In the genomic region with DNA sequence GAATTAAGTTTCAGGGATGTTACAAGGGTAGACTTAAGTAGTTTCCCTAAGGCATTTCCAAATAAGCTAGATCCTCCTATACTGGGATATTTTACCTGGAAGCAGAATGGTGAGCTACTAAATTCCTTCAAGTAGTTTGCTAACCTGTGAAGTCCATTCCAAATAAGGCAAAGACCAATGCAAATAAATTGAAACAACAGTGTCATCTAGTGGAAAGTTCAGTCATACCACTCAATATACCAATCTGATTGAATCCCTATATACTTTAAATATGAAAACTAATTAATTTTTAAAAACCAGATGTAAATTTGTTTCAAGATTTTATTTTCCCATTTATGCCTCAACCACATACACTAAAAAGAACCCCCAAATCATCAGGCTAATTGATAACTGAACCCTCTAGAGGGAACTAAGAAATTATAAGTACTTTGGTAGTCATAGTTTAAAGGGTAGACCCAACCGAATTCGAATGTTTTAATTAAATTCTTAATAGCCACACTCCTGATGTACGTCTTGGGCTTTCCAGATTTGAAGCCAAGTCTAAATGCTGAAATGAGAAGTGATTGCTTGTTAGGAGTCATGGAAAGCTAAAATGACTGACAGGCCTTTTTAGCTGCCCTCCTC, we compare ENCODE assay signal across 9 cellular contexts.
A peak's percentile ranks its signal among the peaks of the same experiment; 100 is the strongest.
DNase-seq lines count a peak whose midpoint lies in the region; ATAC-seq, FAIRE-seq and TF ChIP-seq lines count a peak whose summit lies in the region.
"Had no signal": no experiment of that assay in that cellular context is flagged by ENCODE, and none has a peak within 500 bp of the region (broad histone marks: within the 10 kb centered on the region; RNA-seq: fewer than 3 reads in every experiment).

No MANE protein-coding gene starts in this region.

- CTCF ChIA-PET in CD4-positive, alpha-beta memory T cell (lab: Charles Lee; ENCODE audit: partially characterized antibody): interaction anchor here (1.3 kb wide), 1 partner anchor 13 kb away, joined by 3 read pairs; no protein-coding TSS in a partner anchor

- H3K27ac ChIP-seq in CD4-positive, alpha-beta memory T cell (ENCODE audit: low read depth, low read length): no peak overlapping the region
- H3K27ac ChIP-seq in body of pancreas (no peak overlapping the region), liver (ENCODE audit: low read depth in 1 of 2, low read length in 2 of 2) (no peak overlapping the region)

- H3K4me1 Mint-ChIP-seq in CD4-positive, alpha-beta memory T cell: no peaks in the 10 kb centered on the region
- H3K4me1 Mint-ChIP-seq in stimulated activated naive CD8-positive, alpha-beta T cell treated with anti-CD3 and anti-CD28 coated beads, Interleukin-15, amount 100 ng/mL, for 72 hours: peaks cover 9% of the 10 kb centered on the region
- H3K4me1 Mint-ChIP-seq: naive B cell had no signal

- no peak overlapping the region for H3K4me3 ChIP-seq in CD4-positive, alpha-beta memory T cell (ENCODE audit: low read length in 2 of 2)
- H3K4me3 ChIP-seq in body of pancreas: no peak overlapping the region
- no peak overlapping the region for H3K4me3 ChIP-seq in liver (ENCODE audit: low read depth in 1 of 3, low read length in 3 of 3)

- no peaks in the 10 kb centered on the region for H3K36me3 Mint-ChIP-seq in CD4-positive, alpha-beta memory T cell
- H3K36me3 Mint-ChIP-seq: naive B cell had no signal

- peak in 4 of 5 donors; percentile 4 to 21 (median 12) for DNase-seq in CD4-positive, alpha-beta memory T cell
- DNase-seq in NCI-H146 treated with DMSO at 0.1 percent for 48 hours (lab: John Stamatoyannopoulos, UW; ENCODE audit: unreplicated experiment) (peak; percentile 18), body of pancreas (no peak), GM19239 (ENCODE audit: insufficient read length, low spot score) (no peak), DMS79 (lab: John Stamatoyannopoulos, UW) (no peak)
- DNase-seq in stimulated activated naive CD8-positive, alpha-beta T cell treated with anti-CD3 and anti-CD28 coated beads, Interleukin-15, amount 100 ng/mL, for 72 hours: no peak
- DNase-seq: naive B cell had no signal

- no peak overlapping the region for H3K9ac ChIP-seq in liver (ENCODE audit: low read depth in 1 of 2, low read length in 2 of 2)

- H3K27me3 Mint-ChIP-seq in CD4-positive, alpha-beta memory T cell: peaks cover 1 to 10% of the 10 kb centered on the region in 2 donors
- peaks cover 4% of the 10 kb centered on the region for H3K27me3 Mint-ChIP-seq in stimulated activated naive CD8-positive, alpha-beta T cell treated with anti-CD3 and anti-CD28 coated beads, Interleukin-15, amount 100 ng/mL, for 72 hours

- H3K9me3 ChIP-seq in CD4-positive, alpha-beta memory T cell (ENCODE audit: control insufficient read depth in 1 of 2, low read length in 2 of 2): no peaks in the 10 kb centered on the region
- H3K9me3 ChIP-seq in body of pancreas: no peaks in the 10 kb centered on the region
- H3K9me3 ChIP-seq in liver (ENCODE audit: control insufficient read depth in 4 of 4, low read length in 3 of 4): no peaks in the 10 kb centered on the region

- H3K27me3 ChIP-seq in CD4-positive, alpha-beta memory T cell (ENCODE audit: insufficient read depth, low read length): no peaks in the 10 kb centered on the region
- no peaks in the 10 kb centered on the region for H3K27me3 ChIP-seq in body of pancreas
- H3K27me3 ChIP-seq in liver (ENCODE audit: control insufficient read depth in 4 of 4, insufficient read depth in 4 of 4, low read length in 3 of 4): no peaks in the 10 kb centered on the region

- no peaks in the 10 kb centered on the region for H3K9me3 Mint-ChIP-seq in CD4-positive, alpha-beta memory T cell
- H3K9me3 Mint-ChIP-seq in stimulated activated naive CD8-positive, alpha-beta T cell treated with anti-CD3 and anti-CD28 coated beads, Interleukin-15, amount 100 ng/mL, for 72 hours: no peaks in the 10 kb centered on the region
- H3K9me3 Mint-ChIP-seq: naive B cell had no signal

- WGBS in body of pancreas, 2 donors: 60 to 61% methylated on average over 3 of the region's 3 CpGs
- 80% methylated on average over 3 of the region's 3 CpGs for whole genome bisulfite sequencing in liver

- H3K27ac Mint-ChIP-seq in CD4-positive, alpha-beta memory T cell: no peak overlapping the region
- H3K27ac Mint-ChIP-seq in stimulated activated naive CD8-positive, alpha-beta T cell treated with anti-CD3 and anti-CD28 coated beads, Interleukin-15, amount 100 ng/mL, for 72 hours: peak overlapping the region in 1 of 2 donors; percentile 59

- POLR2A ChIA-PET in CD4-positive, alpha-beta memory T cell (lab: Charles Lee; ENCODE audit: partially characterized antibody): no interaction called here

- peak in 6 of 7 experiments; percentile 24 to 49 (median 43) for TF ChIP-seq CTCF in body of pancreas (IDR thresholded peaks at IDR 0.05)
- TF ChIP-seq CTCF in liver (IDR thresholded peaks at IDR 0.05; ENCODE audit: low read depth, low read length, missing input control): peak; percentile 45

- no peaks in the 10 kb centered on the region for H3K4me1 ChIP-seq in CD4-positive, alpha-beta memory T cell (ENCODE audit: insufficient read depth, low read length)
- H3K4me1 ChIP-seq in body of pancreas: no peaks in the 10 kb centered on the region
- no peaks in the 10 kb centered on the region for H3K4me1 ChIP-seq in liver (ENCODE audit: control insufficient read depth in 4 of 4, insufficient read depth in 4 of 4, low read length in 3 of 4)

- H3K36me3 ChIP-seq in CD4-positive, alpha-beta memory T cell (ENCODE audit: insufficient read depth, low read length): no peaks in the 10 kb centered on the region
- H3K36me3 ChIP-seq in body of pancreas (replicated peaks in 1 of 2; ENCODE audit: insufficient read depth in 1 of 2, low read depth in 2 of 2): no peaks in the 10 kb centered on the region
- H3K36me3 ChIP-seq in liver (ENCODE audit: control insufficient read depth in 4 of 4, insufficient read depth in 3 of 4, low read depth in 1 of 4, low read length in 3 of 4): no peaks in the 10 kb centered on the region

- no peak for TF ChIP-seq POLR2A in body of pancreas (IDR thresholded peaks at IDR 0.05)

- FAIRE-seq in GM19239 (lab: Jason Lieb, UNC): no peak

- TF ChIP-seq RAD21 in liver (IDR thresholded peaks at IDR 0.05): peak; percentile 70 to 81

- intact Hi-C loops in CD4-positive, alpha-beta memory T cell (cut with micrococcal nuclease): no loop called here
- intact Hi-C loops in body of pancreas (cut with DNase I): no loop called here

- no peak overlapping the region for H3K4me3 Mint-ChIP-seq in CD4-positive, alpha-beta memory T cell
- H3K4me3 Mint-ChIP-seq in stimulated activated naive CD8-positive, alpha-beta T cell treated with anti-CD3 and anti-CD28 coated beads, Interleukin-15, amount 100 ng/mL, for 72 hours: no peak overlapping the region
- H3K4me3 Mint-ChIP-seq: naive B cell had no signal

- ATAC-seq in GM21619 (IDR thresholded peaks at IDR 0.05; ENCODE audit: unreplicated experiment) (peak; percentile 70), body of pancreas (no peak)
- ATAC-seq in stimulated activated naive CD8-positive, alpha-beta T cell treated with anti-CD3 and anti-CD28 coated beads, Interleukin-15, amount 100 ng/mL, for 72 hours: no peak

TF ChIP-seq in liver, 16 proteins besides CTCF, POLR2A, EP300 and RAD21 (continues in another document):
- TF ChIP-seq HNF4G (IDR thresholded peaks at IDR 0.05) (no peak), RXRA (IDR thresholded peaks at IDR 0.05) (no peak), FOXA1 (IDR thresholded peaks at IDR 0.05) (no peak), YY1 (IDR thresholded peaks at IDR 0.05) (no peak), JUND (IDR thresholded peaks at IDR 0.05) (no peak), TAF1 (conservative IDR thresholded peaks at IDR 0.05) (no peak), NR2F2 (IDR thresholded peaks at IDR 0.05) (no peak), HNF4A (conservative IDR thresholded peaks at IDR 0.05) (no peak), FOXA2 (IDR thresholded peaks at IDR 0.05) (no peak), SP1 (IDR thresholded peaks at IDR 0.05) (no peak), GABPA (IDR thresholded peaks at IDR 0.05 in 1 of 2, conservative IDR thresholded peaks at IDR 0.05 in 1 of 2) (no peak)
- TF ChIP-seq, protein P1, sequence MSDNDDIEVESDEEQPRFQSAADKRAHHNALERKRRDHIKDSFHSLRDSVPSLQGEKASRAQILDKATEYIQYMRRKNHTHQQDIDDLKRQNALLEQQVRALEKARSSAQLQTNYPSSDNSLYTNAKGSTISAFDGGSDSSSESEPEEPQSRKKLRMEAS (IDR thresholded peaks at IDR 0.05): no peak
- TF ChIP-seq, protein P2, sequence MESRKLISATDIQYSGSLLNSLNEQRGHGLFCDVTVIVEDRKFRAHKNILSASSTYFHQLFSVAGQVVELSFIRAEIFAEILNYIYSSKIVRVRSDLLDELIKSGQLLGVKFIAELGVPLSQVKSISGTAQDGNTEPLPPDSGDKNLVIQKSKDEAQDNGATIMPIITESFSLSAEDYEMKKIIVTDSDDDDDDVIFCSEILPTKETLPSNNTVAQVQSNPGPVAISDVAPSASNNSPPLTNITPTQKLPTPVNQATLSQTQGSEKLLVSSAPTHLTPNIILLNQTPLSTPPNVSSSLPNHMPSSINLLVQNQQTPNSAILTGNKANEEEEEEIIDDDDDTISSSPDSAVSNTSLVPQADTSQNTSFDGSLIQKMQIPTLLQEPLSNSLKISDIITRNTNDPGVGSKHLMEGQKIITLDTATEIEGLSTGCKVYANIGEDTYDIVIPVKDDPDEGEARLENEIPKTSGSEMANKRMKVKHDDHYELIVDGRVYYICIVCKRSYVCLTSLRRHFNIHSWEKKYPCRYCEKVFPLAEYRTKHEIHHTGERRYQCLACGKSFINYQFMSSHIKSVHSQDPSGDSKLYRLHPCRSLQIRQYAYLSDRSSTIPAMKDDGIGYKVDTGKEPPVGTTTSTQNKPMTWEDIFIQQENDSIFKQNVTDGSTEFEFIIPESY (IDR thresholded peaks at IDR 0.05): no peak
- TF ChIP-seq, protein P3, sequence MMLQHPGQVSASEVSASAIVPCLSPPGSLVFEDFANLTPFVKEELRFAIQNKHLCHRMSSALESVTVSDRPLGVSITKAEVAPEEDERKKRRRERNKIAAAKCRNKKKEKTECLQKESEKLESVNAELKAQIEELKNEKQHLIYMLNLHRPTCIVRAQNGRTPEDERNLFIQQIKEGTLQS (IDR thresholded peaks at IDR 0.05): no peak

Comparison
In these comparisons a context has a peak if more than half of its experiments do, and no peak if none do; other contexts are left out.
1. DNase-seq: peak in CD4-positive, alpha-beta memory T cell (4 of 5) and NCI-H146 treated with DMSO at 0.1 percent for 48 hours (single experiment); none in body of pancreas (0 of 4), GM19239 (single experiment), DMS79 (single experiment) and stimulated activated naive CD8-positive, alpha-beta T cell treated with anti-CD3 and anti-CD28 coated beads, Interleukin-15, amount 100 ng/mL, for 72 hours (0 of 2).